In genomic region chr4:145843148-145843547, GRCh38 we compare ENCODE assay signal across 13 cellular contexts.
DNase-seq lines count a peak whose midpoint lies in the region; ATAC-seq, FAIRE-seq and TF ChIP-seq lines count a peak whose summit lies in the region.
"Had no signal": no experiment of that assay in that cellular context is flagged by ENCODE, and none has a peak within 500 bp of the region (broad histone marks: within the 10 kb centered on the region; RNA-seq: fewer than 3 reads in every experiment).

No MANE protein-coding gene starts in this region.

- no peaks in the 10 kb centered on the region for H3K9me3 ChIP-seq in HUES48 (ENCODE audit: control insufficient read depth, insufficient read depth, low read length)
- H3K9me3 ChIP-seq in astrocyte (ENCODE audit: insufficient read depth, low read depth, low read length): no peaks in the 10 kb centered on the region

- peak; percentile 89 for FAIRE-seq in astrocyte (lab: Jason Lieb, UNC)

- no peak overlapping the region for H3K4me3 ChIP-seq in HUES48 (ENCODE audit: low read depth, low read length)
- H3K4me3 ChIP-seq in astrocyte (ENCODE audit: insufficient read depth, low read depth, low read length): no peak overlapping the region
- H3K4me3 ChIP-seq: cardiac muscle cell had no signal

- peaks cover 42% of the 10 kb centered on the region for H3K36me3 Mint-ChIP-seq in astrocyte (ENCODE audit: low read depth, unreplicated experiment)

- no peak for ATAC-seq in GM18861 (IDR thresholded peaks at IDR 0.05; ENCODE audit: unreplicated experiment)
- ATAC-seq: left ventricle myocardium superior had no signal

- no peaks in the 10 kb centered on the region for H3K79me2 ChIP-seq in astrocyte (ENCODE audit: insufficient read depth, low read length)

- no peak overlapping the region for H3K9ac ChIP-seq in HUES48 (ENCODE audit: low read depth, low read length)
- H3K9ac ChIP-seq in astrocyte (ENCODE audit: low read length): no peak overlapping the region

- H3K27me3 Mint-ChIP-seq in astrocyte (ENCODE audit: low read depth, unreplicated experiment): no peaks in the 10 kb centered on the region

- H3K36me3 ChIP-seq in HUES48 (ENCODE audit: control insufficient read depth, insufficient read depth, low read length) (peaks cover 70% of the 10 kb centered on the region), astrocyte (ENCODE audit: insufficient read depth, low read length) (peaks cover 9% of the 10 kb centered on the region)

- no peak overlapping the region for H2AFZ ChIP-seq in astrocyte (ENCODE audit: low read depth, low read length)

- peak overlapping the region; percentile 22 for H3K27ac ChIP-seq in HUES48 (ENCODE audit: low read depth, low read length)
- no peak overlapping the region for H3K27ac ChIP-seq in astrocyte (ENCODE audit: low read depth, low read length)
- H3K27ac ChIP-seq: cardiac muscle cell had no signal

- peak overlapping the region; percentile 40 for H3K4me2 ChIP-seq in astrocyte (ENCODE audit: low read length)

- DNase-seq in AG20443 (ENCODE audit: low spot score): peak; percentile 72
- DNase-seq in astrocyte (ENCODE audit: low read depth): peak; percentile 79
- DNase-seq in iris pigment epithelial cell (ENCODE audit: low read depth): peak; percentile 89
- no peak for DNase-seq in NCI-H1694 (lab: John Stamatoyannopoulos, UW)
- no peak for DNase-seq in inferior parietal cortex (ENCODE audit: extremely low spot score)
- DNase-seq in ureter (ENCODE audit: low spot score): no peak
- DNase-seq: DMS 273 treated with DMSO at 0.1 percent for 48 hours; left ventricle myocardium superior; stimulated activated CD4-positive, alpha-beta T cell treated with anti-CD3 and anti-CD28 coated beads, Interleukin-4, amount 100 ng/mL, for 24 hours; substantia nigra had no signal

- H3K9me3 Mint-ChIP-seq in astrocyte (ENCODE audit: unreplicated experiment): no peaks in the 10 kb centered on the region

- peak overlapping the region; percentile 6 for H3K27ac Mint-ChIP-seq in astrocyte (ENCODE audit: unreplicated experiment)

- H3K4me3 Mint-ChIP-seq in astrocyte (ENCODE audit: unreplicated experiment): no peak overlapping the region

- H3K4me1 ChIP-seq in HUES48 (ENCODE audit: control insufficient read depth, insufficient read depth, low read length) (peaks cover 31% of the 10 kb centered on the region), astrocyte (ENCODE audit: insufficient read depth, low read length) (peaks cover 17% of the 10 kb centered on the region)

- H3K4me1 Mint-ChIP-seq in astrocyte (ENCODE audit: low read depth, unreplicated experiment): peaks cover 4% of the 10 kb centered on the region

- no peak for TF ChIP-seq CTCF in astrocyte (IDR thresholded peaks at IDR 0.05; ENCODE audit: insufficient read depth, low read depth, low read length)

- no peaks in the 10 kb centered on the region for H4K20me1 ChIP-seq in astrocyte (ENCODE audit: insufficient read depth, low read length)

- H3K27me3 ChIP-seq in HUES48 (ENCODE audit: control insufficient read depth, insufficient read depth, low read length) (no peaks in the 10 kb centered on the region), astrocyte (ENCODE audit: insufficient read depth, low read length) (no peaks in the 10 kb centered on the region)
- H3K27me3 ChIP-seq: cardiac muscle cell had no signal

Comparison
In these comparisons a context has a peak if more than half of its experiments do, and no peak if none do; other contexts are left out.
1. DNase-seq: peak in AG20443 (single experiment), astrocyte (single experiment) and iris pigment epithelial cell (single experiment); none in NCI-H1694 (single experiment), inferior parietal cortex (single experiment) and ureter (single experiment).